Comparison of ENCODE assay signal across 17 cellular contexts in genomic region chr15:99550077-99550476, GRCh38. TPM values are rescaled to one million over a fixed set of nuclear protein-coding genes. Genes with fewer than 3 reads are reported as not detected.
DNase-seq lines count a peak whose midpoint lies in the region; ATAC-seq and TF ChIP-seq lines count a peak whose summit lies in the region.
"Had no signal": no experiment of that assay in that cellular context is flagged by ENCODE, and none has a peak within 500 bp of the region (broad histone marks: within the 10 kb centered on the region; RNA-seq: fewer than 3 reads in every experiment).

No MANE protein-coding gene starts in this region.

- no peak overlapping the region for H3K27ac Mint-ChIP-seq in T-helper 2 cell treated with Interferon-gamma antibody and Interleukin-4, amounts not matched to agents 5 μg/mL and 100 μg/mL, for 36 hours
- H3K27ac Mint-ChIP-seq in activated naive CD4-positive, alpha-beta T cell treated with anti-CD3 and anti-CD28 coated beads for 36 hours: no peak overlapping the region
- no peak overlapping the region for H3K27ac Mint-ChIP-seq in activated CD8-positive, alpha-beta T cell treated with anti-CD3 and anti-CD28 coated beads, Interleukin-2, amount 10 ng/mL, durations not matched to agents 7 days and 5 days
- H3K27ac Mint-ChIP-seq: CD4-positive, alpha-beta memory T cell had no signal

- no peak overlapping the region for H3K4me3 Mint-ChIP-seq in T-helper 2 cell treated with Interferon-gamma antibody and Interleukin-4, amounts not matched to agents 5 μg/mL and 100 μg/mL, for 36 hours
- no peak overlapping the region for H3K4me3 Mint-ChIP-seq in activated naive CD4-positive, alpha-beta T cell treated with anti-CD3 and anti-CD28 coated beads for 36 hours
- no peak overlapping the region for H3K4me3 Mint-ChIP-seq in activated CD8-positive, alpha-beta T cell treated with anti-CD3 and anti-CD28 coated beads, Interleukin-2, amount 10 ng/mL, durations not matched to agents 7 days and 5 days
- H3K4me3 Mint-ChIP-seq: CD4-positive, alpha-beta memory T cell had no signal

- POLR2A ChIA-PET in activated CD8-positive, alpha-beta T cell treated with anti-CD3 and anti-CD28 coated beads, Interleukin-2, amount 10 ng/mL, durations not matched to agents 7 days and 5 days (lab: Charles Lee): interaction anchor here (0.9 kb wide), 1 partner anchor 15 kb away, joined by 3 read pairs; the partner anchor contains the start of gene MEF2A

- no peak overlapping the region for H3K4me3 ChIP-seq in left ventricle myocardium inferior

- H3K4me1 Mint-ChIP-seq in T-helper 2 cell treated with Interferon-gamma antibody and Interleukin-4, amounts not matched to agents 5 μg/mL and 100 μg/mL, for 36 hours (ENCODE audit: low read depth): peaks cover 4% of the 10 kb centered on the region
- peaks cover 6% of the 10 kb centered on the region for H3K4me1 Mint-ChIP-seq in activated naive CD4-positive, alpha-beta T cell treated with anti-CD3 and anti-CD28 coated beads for 36 hours (ENCODE audit: low read depth)
- H3K4me1 Mint-ChIP-seq in activated CD8-positive, alpha-beta T cell treated with anti-CD3 and anti-CD28 coated beads, Interleukin-2, amount 10 ng/mL, durations not matched to agents 7 days and 5 days (ENCODE audit: low read depth): no peaks in the 10 kb centered on the region
- H3K4me1 Mint-ChIP-seq: CD4-positive, alpha-beta memory T cell had no signal

- CTCF ChIA-PET in activated naive CD4-positive, alpha-beta T cell treated with anti-CD3 and anti-CD28 coated beads for 36 hours (lab: Charles Lee): interaction anchor here (1.2 to 1.4 kb wide), 3 partner anchors 13 to 278 kb away, joined by 3 to 4 read pairs (median 4); no protein-coding TSS in a partner anchor
- CTCF ChIA-PET in activated CD8-positive, alpha-beta T cell treated with anti-CD3 and anti-CD28 coated beads, Interleukin-2, amount 10 ng/mL, durations not matched to agents 7 days and 5 days (lab: Charles Lee): interaction anchor here (0.8 to 1.0 kb wide), 2 partner anchors 17 to 154 kb away, joined by 3 read pairs; no protein-coding TSS in a partner anchor

- intact Hi-C loops in activated naive CD4-positive, alpha-beta T cell treated with anti-CD3 and anti-CD28 coated beads for 36 hours (cut with micrococcal nuclease): no loop called here
- intact Hi-C loops in left ventricle myocardium inferior (cut with micrococcal nuclease): no loop called here

- DNase-seq in T-helper 2 cell treated with Interferon-gamma antibody and Interleukin-4, amounts not matched to agents 5 μg/mL and 100 μg/mL, for 36 hours (ENCODE audit: low spot score): peak; percentile 48
- no peak for DNase-seq in T-helper 2 cell
- DNase-seq in activated naive CD4-positive, alpha-beta T cell treated with anti-CD3 and anti-CD28 coated beads for 36 hours: peak; percentile 19
- DNase-seq in activated naive CD4-positive, alpha-beta T cell (lab: John Stamatoyannopoulos, UW): no peak
- no peak for DNase-seq in activated CD8-positive, alpha-beta T cell treated with anti-CD3 and anti-CD28 coated beads, Interleukin-2, amount 10 ng/mL, durations not matched to agents 7 days and 5 days
- DNase-seq in stimulated activated CD8-positive, alpha-beta memory T cell treated with anti-CD3 and anti-CD28 coated beads, Interleukin-4, amount 100 ng/mL, for 48 hours: peak; percentile 46
- no peak for DNase-seq in left ventricle myocardium inferior
- DNase-seq: 8988T; Calu3; CD4-positive, alpha-beta memory T cell; DMS53; KG1; NCI-H1105; NCI-H1694; NCI-H2227 treated with DMSO at 0.1 percent for 48 hours; NCI-H524 had no signal

- H3K36me3 Mint-ChIP-seq in T-helper 2 cell treated with Interferon-gamma antibody and Interleukin-4, amounts not matched to agents 5 μg/mL and 100 μg/mL, for 36 hours (ENCODE audit: low read depth): no peaks in the 10 kb centered on the region
- no peaks in the 10 kb centered on the region for H3K36me3 Mint-ChIP-seq in activated naive CD4-positive, alpha-beta T cell treated with anti-CD3 and anti-CD28 coated beads for 36 hours (ENCODE audit: low read depth)
- H3K36me3 Mint-ChIP-seq in activated CD8-positive, alpha-beta T cell treated with anti-CD3 and anti-CD28 coated beads, Interleukin-2, amount 10 ng/mL, durations not matched to agents 7 days and 5 days (ENCODE audit: low read depth): no peaks in the 10 kb centered on the region
- H3K36me3 Mint-ChIP-seq: CD4-positive, alpha-beta memory T cell had no signal

- no peaks in the 10 kb centered on the region for H3K4me1 ChIP-seq in left ventricle myocardium inferior

- H3K9me3 Mint-ChIP-seq in T-helper 2 cell treated with Interferon-gamma antibody and Interleukin-4, amounts not matched to agents 5 μg/mL and 100 μg/mL, for 36 hours: no peaks in the 10 kb centered on the region
- H3K9me3 Mint-ChIP-seq in activated naive CD4-positive, alpha-beta T cell treated with anti-CD3 and anti-CD28 coated beads for 36 hours: no peaks in the 10 kb centered on the region
- H3K9me3 Mint-ChIP-seq in activated CD8-positive, alpha-beta T cell treated with anti-CD3 and anti-CD28 coated beads, Interleukin-2, amount 10 ng/mL, durations not matched to agents 7 days and 5 days (ENCODE audit: insufficient read depth): no peaks in the 10 kb centered on the region

- H3K36me3 ChIP-seq in left ventricle myocardium inferior: no peaks in the 10 kb centered on the region

- ATAC-seq in activated CD8-positive, alpha-beta T cell treated with anti-CD3 and anti-CD28 coated beads, Interleukin-2, amount 10 ng/mL, durations not matched to agents 7 days and 5 days: peak; percentile 30
- no peak for ATAC-seq in HG02973 (IDR thresholded peaks at IDR 0.05; ENCODE audit: unreplicated experiment)

- no peaks in the 10 kb centered on the region for H3K9me3 ChIP-seq in left ventricle myocardium inferior (replicated peaks)

- no peaks in the 10 kb centered on the region for H3K27me3 Mint-ChIP-seq in T-helper 2 cell treated with Interferon-gamma antibody and Interleukin-4, amounts not matched to agents 5 μg/mL and 100 μg/mL, for 36 hours (ENCODE audit: low read depth)
- H3K27me3 Mint-ChIP-seq in activated naive CD4-positive, alpha-beta T cell treated with anti-CD3 and anti-CD28 coated beads for 36 hours (ENCODE audit: low read depth): no peaks in the 10 kb centered on the region
- H3K27me3 Mint-ChIP-seq in activated CD8-positive, alpha-beta T cell treated with anti-CD3 and anti-CD28 coated beads, Interleukin-2, amount 10 ng/mL, durations not matched to agents 7 days and 5 days (ENCODE audit: low read depth): peaks cover 2% of the 10 kb centered on the region

- no peaks in the 10 kb centered on the region for H3K27me3 ChIP-seq in left ventricle myocardium inferior (ENCODE audit: low read depth)

- H3K27ac ChIP-seq in left ventricle myocardium inferior (replicated peaks): no peak overlapping the region

- TF ChIP-seq CTCF in left ventricle myocardium inferior (IDR thresholded peaks at IDR 0.05; ENCODE audit: borderline replicate concordance): no peak

RNA-seq across cellular contexts. Expression of gene MEF2A, which starts 15.7 kb away (rescaled TPM):
- total RNA-seq in activated naive CD4-positive, alpha-beta T cell treated with anti-CD3 and anti-CD28 coated beads for 36 hours: 10 to 100 TPM; 15.3 to 15.5 TPM
- 10 to 100 TPM; 26.7 to 27.0 TPM for total RNA-seq in activated CD8-positive, alpha-beta T cell treated with anti-CD3 and anti-CD28 coated beads, Interleukin-2, amount 10 ng/mL, durations not matched to agents 7 days and 5 days
- total RNA-seq in left ventricle myocardium inferior: 152 TPM

Comparison
In these comparisons a context has a peak if more than half of its experiments do, and no peak if none do; other contexts are left out.
1. DNase-seq: peak in T-helper 2 cell treated with Interferon-gamma antibody and Interleukin-4, amounts not matched to agents 5 μg/mL and 100 μg/mL, for 36 hours (single experiment), activated naive CD4-positive, alpha-beta T cell treated with anti-CD3 and anti-CD28 coated beads for 36 hours (single experiment) and stimulated activated CD8-positive, alpha-beta memory T cell treated with anti-CD3 and anti-CD28 coated beads, Interleukin-4, amount 100 ng/mL, for 48 hours (single experiment); none in T-helper 2 cell (0 of 5), activated naive CD4-positive, alpha-beta T cell (0 of 4), activated CD8-positive, alpha-beta T cell treated with anti-CD3 and anti-CD28 coated beads, Interleukin-2, amount 10 ng/mL, durations not matched to agents 7 days and 5 days (single experiment) and left ventricle myocardium inferior (single experiment).